ENCODE assay signal across 7 cellular contexts in the genomic region with DNA sequence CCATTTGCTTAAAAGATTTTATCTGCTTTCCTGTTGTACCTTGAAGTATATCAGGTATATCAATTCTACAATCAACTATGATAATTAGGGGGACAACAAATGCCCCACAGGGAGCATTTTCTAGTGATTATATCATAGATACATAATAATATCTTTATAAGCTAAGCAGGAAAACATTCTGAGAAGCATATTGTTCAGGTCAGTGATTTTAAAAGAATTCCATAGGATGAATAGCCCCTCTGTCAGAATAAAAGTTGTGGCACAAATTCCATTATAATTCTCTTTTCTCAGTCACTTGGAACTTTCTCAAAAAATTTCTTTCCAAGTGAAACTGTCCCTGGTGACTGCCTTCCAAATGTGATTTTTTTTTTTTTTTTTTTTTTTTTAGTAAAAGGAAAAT.
"Had no signal": no experiment of that assay in that cellular context is flagged by ENCODE, and none has a peak within 500 bp of the region (broad histone marks: within the 10 kb centered on the region; RNA-seq: fewer than 3 reads in every experiment).

No MANE protein-coding gene starts in this region.

- H3K27ac ChIP-seq: KMS-11 had no signal

- H3K36me3 ChIP-seq: HAP-1 had no signal

- H3K4me1 ChIP-seq: HAP-1 had no signal

- H3K4me3 ChIP-seq: HAP-1 had no signal

- H3K4me2 ChIP-seq: KMS-11 had no signal

- H3K9me3 ChIP-seq: HAP-1 had no signal

- ATAC-seq: HCT116 had no signal

- DNase-seq: GOT3, H7, IMR-90, KBM-7 had no signal

- H3K9ac ChIP-seq: KMS-11 had no signal
